ENCODE assay signal across 1 cellular context in genomic region chr2:122135353-122135947, GRCh38.
TF ChIP-seq lines count a peak whose summit lies in the region.

No MANE protein-coding gene starts in this region.

TF ChIP-seq in K562, 482 proteins besides CTCF, POLR2A, EP300 and RAD21 (continued from another document):
- TF ChIP-seq, protein P1, sequence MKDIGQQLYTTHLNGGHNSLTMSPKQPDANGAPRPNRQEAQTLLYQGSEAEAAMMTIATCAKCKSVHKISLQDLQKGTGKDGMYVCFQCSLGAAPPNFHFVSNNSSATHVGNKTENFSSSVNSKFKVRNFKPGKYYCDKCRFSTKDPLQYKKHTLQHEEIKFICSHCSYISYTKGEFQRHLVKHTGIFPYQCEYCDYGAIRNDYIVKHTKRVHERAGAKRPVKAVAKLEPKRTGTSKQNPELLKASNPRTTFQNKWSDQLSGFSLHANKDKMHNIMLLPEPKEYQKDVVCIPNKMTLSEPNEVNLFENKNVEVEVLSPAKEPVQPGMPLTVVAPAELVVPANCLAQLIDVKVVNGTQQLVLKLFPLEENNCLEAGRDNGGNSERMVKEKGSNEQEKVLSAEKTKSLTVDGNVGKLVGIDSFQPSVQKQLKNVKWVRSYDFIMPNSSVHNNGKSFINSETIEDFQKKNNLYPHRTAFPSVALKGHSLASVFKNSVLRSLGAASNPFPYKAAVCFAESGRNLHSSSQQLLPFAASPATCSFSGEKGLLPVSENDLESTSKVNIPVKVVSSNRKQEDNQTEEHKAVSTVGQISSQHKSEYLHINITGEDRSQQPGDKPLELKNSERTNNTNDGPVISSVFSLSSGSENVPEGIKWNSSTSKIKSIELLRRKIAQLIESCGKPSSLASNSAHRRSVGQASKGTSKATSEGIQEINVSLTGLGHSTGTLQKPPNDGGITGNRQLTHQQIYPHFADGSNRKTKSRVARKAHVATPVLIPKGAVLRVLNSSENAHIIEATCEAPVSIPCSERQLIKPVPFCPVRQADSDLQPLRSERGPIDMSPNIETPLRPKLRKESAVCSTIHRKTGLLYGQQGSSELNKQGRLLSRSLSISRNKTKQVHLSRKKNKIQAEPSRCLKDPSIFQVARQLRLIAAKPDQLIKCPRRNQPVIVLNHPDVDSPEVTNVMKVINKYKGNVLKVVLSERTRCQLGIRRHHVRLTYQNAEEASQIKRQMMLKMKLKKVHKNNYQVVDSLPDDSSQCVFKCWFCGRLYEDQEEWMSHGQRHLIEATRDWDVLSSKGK (CRISPR knock-in tag; IDR thresholded peaks at IDR 0.05), result no peak
- TF ChIP-seq PYGO2 (tag; IDR thresholded peaks at IDR 0.05), result no peak
- TF ChIP-seq DPF2 (IDR thresholded peaks at IDR 0.05), result peak; percentile 86
